ENCODE assay signal across 8 cellular contexts in the genomic region with DNA sequence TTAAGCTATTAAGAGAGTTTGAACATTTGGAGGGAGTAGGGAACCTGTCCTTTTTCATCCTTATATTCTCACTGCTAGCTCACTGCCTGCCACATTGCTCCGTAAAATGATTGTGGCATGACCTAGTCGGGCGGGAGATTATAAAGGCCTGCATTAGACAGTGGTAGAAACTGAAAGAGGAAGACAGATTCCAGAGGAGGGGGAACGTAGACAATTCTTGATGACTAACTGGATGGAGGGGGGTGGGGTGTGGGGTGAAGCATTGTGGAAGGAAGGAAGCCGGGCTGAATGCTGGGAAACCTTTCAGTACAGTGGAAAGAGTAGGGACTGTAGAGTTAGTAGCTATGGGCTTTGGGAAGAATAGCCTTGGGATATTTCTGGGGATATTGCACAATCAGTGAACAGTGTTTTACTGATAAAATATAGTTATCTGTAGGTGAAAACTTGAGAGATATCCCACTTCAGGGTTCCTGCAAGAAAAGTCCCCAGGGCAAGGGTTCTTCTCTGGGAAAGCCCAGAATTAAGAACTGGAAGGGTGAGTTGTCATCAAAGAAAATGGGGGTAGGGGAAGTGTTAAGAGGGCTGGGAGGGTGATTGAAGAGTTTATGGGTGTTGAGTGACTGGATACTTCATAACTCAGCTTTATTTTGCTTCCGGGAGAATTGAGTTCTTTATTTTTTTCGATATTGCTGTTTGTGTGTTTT. TPM values are rescaled to one million over a fixed set of nuclear protein-coding genes. Genes with fewer than 3 reads are reported as not detected.
A peak's percentile ranks its signal among the peaks of the same experiment; 100 is the strongest.
DNase-seq lines count a peak whose midpoint lies in the region; ATAC-seq lines count a peak whose summit lies in the region.

No MANE protein-coding gene starts in this region.

- peaks cover 21% of the 10 kb centered on the region for H3K79me1 ChIP-seq in mesendoderm (ENCODE audit: low read length)

- H3K27ac Mint-ChIP-seq in CD4-positive, CD25-positive, alpha-beta regulatory T cell = peak overlapping the region; percentile 97 to 99 (median 98)
- H3K27ac Mint-ChIP-seq in stimulated activated memory B cell treated with anti-CD40 and anti-IgM and Interleukin-4, amounts not matched to agents 10 μg/mL and 1 μg/mL and 100 μg/mL, for 72 hours = peak overlapping the region; percentile 97

- no peak overlapping the region for H2BK120ac ChIP-seq in mesendoderm (ENCODE audit: low read depth, low read length)

- peak overlapping the region; percentile 90 for H3K4me3 ChIP-seq in CD4-positive, CD25-positive, alpha-beta regulatory T cell (ENCODE audit: low read depth, low read length)
- H3K4me3 ChIP-seq in endocrine pancreas (ENCODE audit: control insufficient read depth, insufficient read depth, low read length) (peak overlapping the region; percentile 56), mesendoderm (ENCODE audit: low read length) (no peak overlapping the region)

- peaks cover 18% of the 10 kb centered on the region for H3K36me3 Mint-ChIP-seq in CD4-positive, CD25-positive, alpha-beta regulatory T cell
- peaks cover 5% of the 10 kb centered on the region for H3K36me3 Mint-ChIP-seq in stimulated activated memory B cell treated with anti-CD40 and anti-IgM and Interleukin-4, amounts not matched to agents 10 μg/mL and 1 μg/mL and 100 μg/mL, for 72 hours

- H3K79me2 ChIP-seq in mesendoderm (ENCODE audit: control insufficient read depth, insufficient read depth, low read length) = peaks cover 53% of the 10 kb centered on the region

- no peak overlapping the region for H3K23ac ChIP-seq in mesendoderm (ENCODE audit: low read length)

- H4K5ac ChIP-seq in mesendoderm (ENCODE audit: low read length) = no peak overlapping the region

- H4K8ac ChIP-seq in mesendoderm (ENCODE audit: low read depth, low read length) = no peak overlapping the region

- no peak overlapping the region for H2AK5ac ChIP-seq in mesendoderm (ENCODE audit: low read length)

- H3K56ac ChIP-seq in mesendoderm (ENCODE audit: low read length) = peak overlapping the region; percentile 38

- H3K4me3 Mint-ChIP-seq in CD4-positive, CD25-positive, alpha-beta regulatory T cell = peak overlapping the region; percentile 94 to 100 (median 96)
- H3K4me3 Mint-ChIP-seq in stimulated activated memory B cell treated with anti-CD40 and anti-IgM and Interleukin-4, amounts not matched to agents 10 μg/mL and 1 μg/mL and 100 μg/mL, for 72 hours = peak overlapping the region; percentile 93

- peaks cover 20 to 72% (median 55%) of the 10 kb centered on the region in 4 donors for H3K4me1 Mint-ChIP-seq in CD4-positive, CD25-positive, alpha-beta regulatory T cell
- H3K4me1 Mint-ChIP-seq in stimulated activated memory B cell treated with anti-CD40 and anti-IgM and Interleukin-4, amounts not matched to agents 10 μg/mL and 1 μg/mL and 100 μg/mL, for 72 hours = peaks cover 69% of the 10 kb centered on the region

- DNase-seq in CD4-positive, CD25-positive, alpha-beta regulatory T cell = peak; percentile 27 to 71 (median 30)
- peak; percentile 58 for DNase-seq in LoVo (ENCODE audit: low spot score)
- DNase-seq in activated CD4-positive, alpha-beta T cell treated with anti-CD3 and anti-CD28 coated beads for 4 hours = peak; percentile 59 to 73
- DNase-seq in mesendoderm = peak; percentile 80
- DNase-seq in NK-92 (lab: John Stamatoyannopoulos, UW; ENCODE audit: unreplicated experiment) = no peak

- no peak overlapping the region for H3K4me2 ChIP-seq in mesendoderm (ENCODE audit: low read length)

- ATAC-seq in CD4-positive, CD25-positive, alpha-beta regulatory T cell (ENCODE audit: low read depth in 2 of 2) = peak; percentile 42 to 52
- peak; percentile 74 for ATAC-seq in stimulated activated memory B cell treated with anti-CD40 and anti-IgM and Interleukin-4, amounts not matched to agents 10 μg/mL and 1 μg/mL and 100 μg/mL, for 72 hours
- no peak for ATAC-seq in GM18907 (IDR thresholded peaks at IDR 0.05; ENCODE audit: unreplicated experiment)

- H3K36me3 ChIP-seq in CD4-positive, CD25-positive, alpha-beta regulatory T cell (ENCODE audit: control insufficient read depth, insufficient read depth, low read length) = peaks cover 19% of the 10 kb centered on the region
- no peaks in the 10 kb centered on the region for H3K36me3 ChIP-seq in endocrine pancreas (ENCODE audit: control insufficient read depth, insufficient read depth, low read length)
- no peaks in the 10 kb centered on the region for H3K36me3 ChIP-seq in mesendoderm (ENCODE audit: control insufficient read depth, insufficient read depth, low read length)

- WGBS in mesendoderm (ENCODE audit: extremely low coverage, insufficient coverage, low lambda C conversion rate) = no CpG with 5 or more reads among the region's 7 CpGs

- H3K9ac ChIP-seq in endocrine pancreas (ENCODE audit: control insufficient read depth, insufficient read depth, low read length) (peak overlapping the region; percentile 95), mesendoderm (ENCODE audit: low read length) (peak overlapping the region; percentile 48)

- H3K9me3 Mint-ChIP-seq in CD4-positive, CD25-positive, alpha-beta regulatory T cell = no peaks in the 10 kb centered on the region
- no peaks in the 10 kb centered on the region for H3K9me3 Mint-ChIP-seq in stimulated activated memory B cell treated with anti-CD40 and anti-IgM and Interleukin-4, amounts not matched to agents 10 μg/mL and 1 μg/mL and 100 μg/mL, for 72 hours

- H3K27me3 Mint-ChIP-seq in CD4-positive, CD25-positive, alpha-beta regulatory T cell = peaks cover 4% of the 10 kb centered on the region
- no peaks in the 10 kb centered on the region for H3K27me3 Mint-ChIP-seq in stimulated activated memory B cell treated with anti-CD40 and anti-IgM and Interleukin-4, amounts not matched to agents 10 μg/mL and 1 μg/mL and 100 μg/mL, for 72 hours

- H2BK15ac ChIP-seq in mesendoderm (replicated peaks; ENCODE audit: low read depth) = no peak overlapping the region

- H3K4ac ChIP-seq in mesendoderm (ENCODE audit: low read depth, low read length) = no peak overlapping the region

- H2BK5ac ChIP-seq in mesendoderm (ENCODE audit: low read length) = no peak overlapping the region

- no peaks in the 10 kb centered on the region for H3K27me3 ChIP-seq in CD4-positive, CD25-positive, alpha-beta regulatory T cell (ENCODE audit: control insufficient read depth, insufficient read depth, low read length)
- H3K27me3 ChIP-seq in endocrine pancreas (ENCODE audit: control insufficient read depth, insufficient read depth, low read length) = no peaks in the 10 kb centered on the region
- no peaks in the 10 kb centered on the region for H3K27me3 ChIP-seq in mesendoderm (ENCODE audit: insufficient read depth, low read length, poor library complexity)

- H3K4me1 ChIP-seq in CD4-positive, CD25-positive, alpha-beta regulatory T cell (ENCODE audit: control insufficient read depth, insufficient read depth, low read length, poor library complexity, severe bottlenecking) = peaks cover 51% of the 10 kb centered on the region
- peaks cover 3% of the 10 kb centered on the region for H3K4me1 ChIP-seq in endocrine pancreas (ENCODE audit: control insufficient read depth, insufficient read depth, low read length)
- peaks cover 8% of the 10 kb centered on the region for H3K4me1 ChIP-seq in mesendoderm (ENCODE audit: control insufficient read depth, low read depth, low read length)

- H3K9me3 ChIP-seq in CD4-positive, CD25-positive, alpha-beta regulatory T cell (ENCODE audit: control insufficient read depth in 2 of 2, low read length in 2 of 2) = no peaks in the 10 kb centered on the region
- H3K9me3 ChIP-seq in endocrine pancreas (ENCODE audit: control insufficient read depth, low read length) = no peaks in the 10 kb centered on the region

- no peak overlapping the region for H3K18ac ChIP-seq in mesendoderm (ENCODE audit: low read length)

- peak overlapping the region; percentile 69 for H3K27ac ChIP-seq in CD4-positive, CD25-positive, alpha-beta regulatory T cell (ENCODE audit: insufficient read depth, low read length, poor library complexity, severe bottlenecking)
- H3K27ac ChIP-seq in mesendoderm (ENCODE audit: low read depth, low read length) = no peak overlapping the region

RNA-seq across cellular contexts. Expression of gene MED15, which starts 2.1 kb away (rescaled TPM):
- total RNA-seq in CD4-positive, CD25-positive, alpha-beta regulatory T cell = 397 TPM
- 10 to 100 TPM; 35.1 to 43.0 (median 38.5) TPM for polyA plus RNA-seq in CD4-positive, CD25-positive, alpha-beta regulatory T cell
- 33.8 TPM for polyA plus RNA-seq in mesendoderm (2013, experiment 1 of 2)
- polyA plus RNA-seq in mesendoderm (2013, experiment 2 of 2) = 33.3 TPM

RNA-seq across cellular contexts. Expression of gene KLHL22, which starts 13.9 kb away (rescaled TPM):
- total RNA-seq in CD4-positive, CD25-positive, alpha-beta regulatory T cell = 55.6 TPM
- polyA plus RNA-seq in CD4-positive, CD25-positive, alpha-beta regulatory T cell = 10 to 100 TPM; 40.1 to 48.1 (median 42.4) TPM
- 1.9 TPM for polyA plus RNA-seq in mesendoderm (2013, experiment 1 of 2)
- 1.8 TPM for polyA plus RNA-seq in mesendoderm (2013, experiment 2 of 2)
